25 cellular contexts compared by ENCODE assay signal in genomic region chr1:9576903-9577302, GRCh38. TPM values are rescaled to one million over a fixed set of nuclear protein-coding genes. Genes with fewer than 3 reads are reported as not detected.
DNase-seq lines count a peak whose midpoint lies in the region; ATAC-seq and TF ChIP-seq lines count a peak whose summit lies in the region.
"Had no signal": no experiment of that assay in that cellular context is flagged by ENCODE, and none has a peak within 500 bp of the region (broad histone marks: within the 10 kb centered on the region; RNA-seq: fewer than 3 reads in every experiment).

No MANE protein-coding gene starts in this region.

- ATAC-seq in HCT116 (peak; percentile 42; the same call in 1 of the 2 replicates), right cardiac atrium (no peak)
- ATAC-seq: Right ventricle myocardium inferior had no signal

- H3K4me1 ChIP-seq in HCT116 (ENCODE audit: control insufficient read depth in 1 of 2, insufficient read depth in 2 of 2, low read length in 2 of 2) (no peaks in the 10 kb centered on the region), neural progenitor cell (no peaks in the 10 kb centered on the region), right cardiac atrium (ENCODE audit: control insufficient read depth, insufficient read depth, low read length) (no peaks in the 10 kb centered on the region)
- H3K4me1 ChIP-seq: SJSA1 had no signal

- H3K36me3 ChIP-seq in HCT116 (ENCODE audit: control insufficient read depth in 1 of 2, insufficient read depth in 2 of 2, low read length in 2 of 2) = peaks cover 8 to 24% of the 10 kb centered on the region in 2 experiments; a peak in 2 of 4 replicates
- no peaks in the 10 kb centered on the region for H3K36me3 ChIP-seq in neural progenitor cell

- BruUV-seq in HCT116 (replicated peaks; lab: Mats Ljungman, UMichigan) = no TSS peak

- in situ Hi-C loops in astrocyte of the cerebellum (cut with HindIII; ENCODE audit: low sequenced_read_pairs) = no loop called here

- no peak overlapping the region for H3K27ac Mint-ChIP-seq in neural progenitor cell

- peaks cover 6% of the 10 kb centered on the region; the same call in 1 of the 2 replicates for H3K79me2 ChIP-seq in HCT116 (ENCODE audit: insufficient read depth, low read length)
- no peaks in the 10 kb centered on the region for H3K79me2 ChIP-seq in neural progenitor cell (ENCODE audit: low read depth)

- peaks cover 3% of the 10 kb centered on the region for H3K4me1 Mint-ChIP-seq in neural progenitor cell
- H3K4me1 Mint-ChIP-seq: CD8-positive, alpha-beta memory T cell had no signal

- intact Hi-C loops in HCT116 (cut with micrococcal nuclease) (no loop called here), right cardiac atrium (cut with DNase I) (loop anchor here in 1 of 4 donors (5.0 kb wide), 1 partner anchor 85 kb away; no protein-coding TSS in a partner anchor)

- no peak for TF ChIP-seq POLR2A in HCT116 (IDR thresholded peaks at IDR 0.05; ENCODE audit: borderline replicate concordance, extremely low read depth, insufficient read depth, insufficient read length)

- H3K27ac ChIP-seq in HCT116 (ENCODE audit: low read depth, low read length) = no peak overlapping the region
- no peak overlapping the region for H3K27ac ChIP-seq in neural progenitor cell
- no peak overlapping the region for H3K27ac ChIP-seq in right cardiac atrium (ENCODE audit: low read length)
- H3K27ac ChIP-seq: C4-2B, SJSA1 had no signal

- H3F3A ChIP-seq in neural progenitor cell (ENCODE audit: low read depth) = peaks cover 16% of the 10 kb centered on the region

- no peak for TF ChIP-seq RAD21 in HCT116 (IDR thresholded peaks at IDR 0.05; ENCODE audit: low read depth)

- H2AFZ ChIP-seq in HCT116 (ENCODE audit: low read depth, low read length, poor library complexity, severe bottlenecking) = no peak overlapping the region
- no peak overlapping the region for H2AFZ ChIP-seq in neural progenitor cell (replicated peaks)

- RAD21 ChIA-PET in HCT116 (lab: Charles Lee; ENCODE audit: low non-redundant PET in 1 of 2, low total read pairs in 2 of 2, uncharacterized antibody in 2 of 2, unreplicated experiment in 2 of 2) = no interaction called here

- H3K9me3 ChIP-seq in HCT116 (ENCODE audit: control insufficient read depth in 1 of 2, insufficient read depth in 1 of 2, low read depth in 1 of 2, low read length in 2 of 2) (no peaks in the 10 kb centered on the region), neural progenitor cell (ENCODE audit: low read depth) (no peaks in the 10 kb centered on the region), right cardiac atrium (ENCODE audit: control insufficient read depth, low read length) (no peaks in the 10 kb centered on the region)
- H3K9me3 ChIP-seq: SJSA1 had no signal

- peaks cover 27% of the 10 kb centered on the region for H3K36me3 Mint-ChIP-seq in neural progenitor cell

- no peak overlapping the region for H3K4me3 ChIP-seq in HCT116 (replicated peaks in 1 of 2; ENCODE audit: low read depth in 1 of 2, low read length in 2 of 2)
- H3K4me3 ChIP-seq in astrocyte of the cerebellum (ENCODE audit: low read depth, low read length) = no peak overlapping the region
- H3K4me3 ChIP-seq in neural progenitor cell = no peak overlapping the region
- H3K4me3 ChIP-seq in right cardiac atrium (ENCODE audit: low read length) = no peak overlapping the region
- H3K4me3 ChIP-seq: SJSA1 had no signal

- no peaks in the 10 kb centered on the region for H3K9me2 ChIP-seq in HCT116 (ENCODE audit: insufficient read depth)

- 0 out of 6 replicates have a peak, but pooled peaks of 1 of the 3 experiments have one; percentile 11 for TF ChIP-seq CTCF in HCT116 (IDR thresholded peaks at IDR 0.05 in 2 of 3, conservative IDR thresholded peaks at IDR 0.05 in 1 of 3; ENCODE audit: borderline replicate concordance in 1 of 3, insufficient read depth in 1 of 3, low read depth in 2 of 3, low read length in 2 of 3)
- TF ChIP-seq CTCF in astrocyte of the cerebellum (IDR thresholded peaks at IDR 0.05; ENCODE audit: low read depth, low read length, missing control alignments) = peak; percentile 2
- TF ChIP-seq CTCF in neural progenitor cell (IDR thresholded peaks at IDR 0.05) = peak; percentile 8

- H3K9me3 Mint-ChIP-seq in neural progenitor cell = no peaks in the 10 kb centered on the region
- H3K9me3 Mint-ChIP-seq: CD8-positive, alpha-beta memory T cell had no signal

- POLR2A ChIA-PET in HCT116 (lab: Charles Lee) = no interaction called here

- H4K20me1 ChIP-seq in HCT116 (ENCODE audit: insufficient read depth) (no peaks in the 10 kb centered on the region), neural progenitor cell (ENCODE audit: low read depth) (peaks cover 3% of the 10 kb centered on the region)

- no peaks in the 10 kb centered on the region for H3K27me3 Mint-ChIP-seq in neural progenitor cell (ENCODE audit: insufficient read depth, low read depth)
- H3K27me3 Mint-ChIP-seq: CD8-positive, alpha-beta memory T cell had no signal

- H3K9ac ChIP-seq in HCT116 (ENCODE audit: low read length) = no peak overlapping the region
- H3K9ac ChIP-seq in neural progenitor cell = no peak overlapping the region

- DNase-seq in NCI-H82 (lab: John Stamatoyannopoulos, UW) (peak; percentile 10), NCI-H82 treated with DMSO at 0.1 percent for 48 hours (lab: John Stamatoyannopoulos, UW; ENCODE audit: unreplicated experiment) (no peak), HCT116 (ENCODE audit: low read depth, low spot score) (no peak), astrocyte of the cerebellum (ENCODE audit: low read depth) (no peak), neural progenitor cell (ENCODE audit: low spot score) (no peak), right cardiac atrium (no peak), DMS153 (lab: John Stamatoyannopoulos, UW) (no peak), HPDE6-E6E7 (ENCODE audit: extremely low spot score) (no peak)
- DNase-seq: 8988T; Calu3; CD8-positive, alpha-beta memory T cell; DMS53; EL; GF-D8; KG1; NCI-H1105; NCI-H146; NCI-H2029; NCI-H345; NCI-H524; NCI-H774; OCI-M1 had no signal

- no peak overlapping the region for H3K4me2 ChIP-seq in HCT116 (ENCODE audit: low read length)
- H3K4me2 ChIP-seq in neural progenitor cell = no peak overlapping the region

- WGBS in right cardiac atrium = 95% methylated on average over 6 of the region's 6 CpGs

- CTCF ChIA-PET in HCT116 (lab: Charles Lee) = no interaction called here

- H3K4me3 Mint-ChIP-seq in neural progenitor cell = no peak overlapping the region
- H3K4me3 Mint-ChIP-seq: CD8-positive, alpha-beta memory T cell had no signal

- H3K27me3 ChIP-seq in HCT116 (ENCODE audit: insufficient read depth, low read length) (no peaks in the 10 kb centered on the region), neural progenitor cell (no peaks in the 10 kb centered on the region), right cardiac atrium (ENCODE audit: control insufficient read depth, insufficient read depth) (no peaks in the 10 kb centered on the region)
- H3K27me3 ChIP-seq: SJSA1 had no signal

TF ChIP-seq in HCT116, 20 proteins besides CTCF, POLR2A, EP300 and RAD21 (continues in another document):
- TF ChIP-seq TCF7L2 (IDR thresholded peaks at IDR 0.05; ENCODE audit: borderline replicate concordance, extremely low read depth, insufficient read depth, insufficient read length) (no peak), ZFX (IDR thresholded peaks at IDR 0.05) (no peak), EGR1 (IDR thresholded peaks at IDR 0.05; ENCODE audit: low read depth) (no peak), ATF3 (IDR thresholded peaks at IDR 0.05) (no peak), SIN3A (IDR thresholded peaks at IDR 0.05; ENCODE audit: low read depth) (no peak), ZNF274 (IDR thresholded peaks at IDR 0.05; ENCODE audit: low read depth, low read length) (no peak), YY1 (IDR thresholded peaks at IDR 0.05; ENCODE audit: extremely low read depth, insufficient replicate concordance, low read depth, low read length) (no peak), SRF (IDR thresholded peaks at IDR 0.05; ENCODE audit: low read depth) (no peak), JUND (IDR thresholded peaks at IDR 0.05) (no peak), EZH2phosphoT487 (IDR thresholded peaks at IDR 0.05; ENCODE audit: borderline replicate concordance) (no peak), SP1 (IDR thresholded peaks at IDR 0.05; ENCODE audit: low read depth) (no peak), REST (IDR thresholded peaks at IDR 0.05; ENCODE audit: low read depth) (no peak)

RNA-seq across cellular contexts. Expression of gene TMEM201, which starts 11.8 kb away (rescaled TPM):
- total RNA-seq in HCT116 (2021; ENCODE audit: unreplicated experiment) (27.6 TPM), neural progenitor cell (ENCODE audit: low replicate concordance) (1.9 and 7.3 TPM in 2 replicates), right cardiac atrium (10 to 100 TPM; 18.4 to 23.3 (median 21.1) TPM)
- 9.0 and 9.7 TPM in 2 replicates for polyA plus RNA-seq in HCT116 (2012)
- 14.5 TPM for polyA plus RNA-seq in right cardiac atrium

RNA-seq across cellular contexts. Expression of gene SLC25A33, which starts 37.6 kb away (rescaled TPM):
- total RNA-seq in HCT116 (2021; ENCODE audit: unreplicated experiment) (9.8 TPM), neural progenitor cell (ENCODE audit: low replicate concordance) (19.0 and 20.8 TPM in 2 replicates), right cardiac atrium (10 to 100 TPM in 1 of 4 donors, 1 to 10 TPM in 3; 7.0 to 11.4 (median 8.0) TPM)
- polyA plus RNA-seq in HCT116 (2012) = 5.0 and 5.1 TPM in 2 replicates
- polyA plus RNA-seq in right cardiac atrium = 12.9 TPM
